Comparison of ENCODE assay signal across 8 cellular contexts in the genomic region with DNA sequence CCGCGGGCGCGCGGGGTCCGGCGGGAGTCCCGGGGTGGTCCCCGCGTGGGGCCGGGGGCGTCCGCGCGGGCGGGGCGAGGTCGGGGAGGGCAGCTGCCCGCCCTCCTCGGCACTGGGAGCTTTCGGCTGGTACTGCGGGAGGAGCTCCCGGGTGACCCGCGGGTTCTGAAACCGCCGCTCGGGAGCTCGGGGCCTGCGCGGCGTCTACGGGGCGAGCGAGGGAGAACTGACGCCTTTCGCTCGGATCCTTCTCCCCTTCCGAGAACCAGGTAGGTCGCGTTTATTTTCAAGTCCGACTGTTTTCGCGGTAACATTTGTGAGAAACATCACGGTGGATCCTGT. TPM values are rescaled to one million over a fixed set of nuclear protein-coding genes. Genes with fewer than 3 reads are reported as not detected.
A peak's percentile ranks its signal among the peaks of the same experiment; 100 is the strongest.
DNase-seq lines count a peak whose midpoint lies in the region; ATAC-seq, FAIRE-seq and TF ChIP-seq lines count a peak whose summit lies in the region.
"Not testable (repeated sequence)": the region's sequence is repeated elsewhere in the genome, so short reads cannot be mapped to it uniquely, and the experiment has no call there.

No MANE protein-coding gene starts in this region.

- TF ChIP-seq EP300 in ovary (IDR thresholded peaks at IDR 0.05): not testable (repeated sequence)

- peaks cover 26% of the 10 kb centered on the region for H3K36me3 Mint-ChIP-seq in Caco-2 (ENCODE audit: insufficient read depth, unreplicated experiment)

- peak overlapping the region; percentile 85 for H3K4me3 Mint-ChIP-seq in Caco-2 (ENCODE audit: unreplicated experiment)

- intact Hi-C loops in Caco-2 (cut with micrococcal nuclease; ENCODE audit: unreplicated experiment): loop anchor here (5.0 kb wide), 1 partner anchor 260 kb away; the partner anchor contains the start of gene SPG7
- intact Hi-C loops in kidney (cut with DNase I): not testable (repeated sequence)
- intact Hi-C loops in ovary (cut with DNase I): loop anchor here in 3 of 4 donors (2.0 to 10.0 kb wide), 3 partner anchors 237 to 317 kb away; partner anchors contain the start of gene RPL13 (in 1 of the 3)

- not testable (repeated sequence) for FAIRE-seq in kidney (lab: Jason Lieb, UNC)

- ATAC-seq in HG02938 (IDR thresholded peaks at IDR 0.05; ENCODE audit: unreplicated experiment): peak; percentile 41
- not testable (repeated sequence) for ATAC-seq in thoracic aorta (ENCODE audit: insufficient number of reproducible peaks, low FRiP score, low read depth)

- H3K4me1 ChIP-seq in Caco-2; esophagus (ENCODE audit: control insufficient read depth in 2 of 2, insufficient read depth in 2 of 2, low read length in 1 of 2); kidney (ENCODE audit: control insufficient read depth in 1 of 2, insufficient read depth in 1 of 2, low read depth in 1 of 2, low read length in 2 of 2); ovary (ENCODE audit: insufficient read depth); thoracic aorta (ENCODE audit: control insufficient read depth in 1 of 2, low read depth in 2 of 2): not testable (repeated sequence)
- H3K4me1 ChIP-seq in adipocyte (ENCODE audit: control insufficient read depth, insufficient read depth, low read length): peaks cover 13% of the 10 kb centered on the region

- H3K4me3 ChIP-seq in Caco-2 (ENCODE audit: low read depth, low read length) (peak overlapping the region; percentile 63), SK-N-MC (0 out of 2 replicates have a peak overlapping the region, but pooled peaks have one; percentile 40), adipocyte (ENCODE audit: low read length) (peak overlapping the region; percentile 73), esophagus (ENCODE audit: low read depth in 1 of 2, low read length in 2 of 2) (peak overlapping the region; percentile 46 to 52), kidney (ENCODE audit: low read length in 2 of 2) (peak overlapping the region; percentile 25 to 53), ovary (peak overlapping the region; percentile 34), thoracic aorta (peak overlapping the region; percentile 76)

- not testable (repeated sequence) for DNase-seq in Caco-2; SK-N-MC (ENCODE audit: low read depth, low spot score); kidney; ovary; thoracic aorta (ENCODE audit: low spot score)
- peak; percentile 8 for DNase-seq in adipocyte (ENCODE audit: low read depth)

- peaks cover 24% of the 10 kb centered on the region for H3K9me3 Mint-ChIP-seq in Caco-2 (ENCODE audit: unreplicated experiment)

- not testable (repeated sequence) for BruUV-seq in Caco-2 (replicated peaks; lab: Mats Ljungman, UMichigan)

- CTCF ChIA-PET in Caco-2 (lab: Charles Lee): interaction anchor here (0.6 to 2.0 kb wide), 6 partner anchors 10 to 463 kb away, joined by 3 to 10 read pairs (median 6); partner anchors contain the start of gene ZNF778

- H3K9ac ChIP-seq in SK-N-MC (ENCODE audit: insufficient read length); adipocyte (ENCODE audit: low read length): not testable (repeated sequence)
- peak overlapping the region in 1 of 2 donors; percentile 26 for H3K9ac ChIP-seq in kidney (ENCODE audit: low read length in 2 of 2)

- not testable (repeated sequence) for TF ChIP-seq CTCF in Caco-2 (IDR thresholded peaks at IDR 0.05; ENCODE audit: insufficient read depth in 1 of 2, low read depth in 1 of 2, low read length in 1 of 2, severe bottlenecking in 1 of 2, unreplicated experiment in 1 of 2); kidney (IDR thresholded peaks at IDR 0.05; ENCODE audit: borderline replicate concordance, extremely low read depth, insufficient read depth); ovary (IDR thresholded peaks at IDR 0.05); thoracic aorta (IDR thresholded peaks at IDR 0.05)

- not testable (repeated sequence) for H3K4me1 Mint-ChIP-seq in Caco-2 (ENCODE audit: low read depth, unreplicated experiment)

- H3K9me3 ChIP-seq in Caco-2; SK-N-MC (ENCODE audit: low read depth, low read length); adipocyte (ENCODE audit: control insufficient read depth, low read length); esophagus (ENCODE audit: control insufficient read depth in 2 of 2, insufficient read depth in 1 of 2, low read depth in 1 of 2, low read length in 1 of 2); kidney (ENCODE audit: control insufficient read depth in 1 of 2, low read length in 2 of 2); ovary; thoracic aorta: not testable (repeated sequence)

- TF ChIP-seq POLR2A in ovary (IDR thresholded peaks at IDR 0.05): not testable (repeated sequence)

- POLR2A ChIA-PET in Caco-2 (lab: Charles Lee): interaction anchor here (0.5 to 0.8 kb wide), 8 partner anchors 76 to 678 kb away, joined by 3 to 5 read pairs (median 4); partner anchors contain the start of genes CDH15, TCF25 and ZC3H18

- H3K27me3 Mint-ChIP-seq in Caco-2 (ENCODE audit: insufficient read depth, unreplicated experiment): not testable (repeated sequence)

- 3% methylated on average over 28 to 45 of the region's 45 CpGs for whole genome bisulfite sequencing in esophagus, 2 donors
- WGBS in ovary, 3 donors: 1 to 3% (median 1%) methylated on average over 21 to 45 of the region's 45 CpGs

- not testable (repeated sequence) for H3K36me3 ChIP-seq in Caco-2 (ENCODE audit: control insufficient read depth, insufficient read depth, low read length); SK-N-MC (ENCODE audit: insufficient read depth, low read length); adipocyte (ENCODE audit: control insufficient read depth, insufficient read depth, low read length, severe bottlenecking); esophagus (ENCODE audit: control insufficient read depth in 2 of 2, insufficient read depth in 2 of 2, low read length in 1 of 2); kidney (ENCODE audit: control insufficient read depth in 1 of 2, insufficient read depth in 2 of 2, low read length in 2 of 2); ovary; thoracic aorta

- not testable (repeated sequence) for H3K27me3 ChIP-seq in Caco-2 (replicated peaks; ENCODE audit: control insufficient read depth, insufficient read depth, low read length); adipocyte (replicated peaks; ENCODE audit: control insufficient read depth, insufficient read depth, low read length); esophagus (ENCODE audit: control insufficient read depth in 1 of 2, insufficient read depth in 2 of 2, low read length in 2 of 2); ovary; thoracic aorta (replicated peaks; ENCODE audit: insufficient read depth)

- H3K27ac Mint-ChIP-seq in Caco-2 (ENCODE audit: unreplicated experiment): not testable (repeated sequence)

- not testable (repeated sequence) for H3K27ac ChIP-seq in SK-N-MC; esophagus (ENCODE audit: low read depth in 2 of 2, low read length in 1 of 2); kidney (ENCODE audit: low read depth in 2 of 2, low read length in 2 of 2); ovary; thoracic aorta

RNA-seq across cellular contexts. Expression of gene ZNF778, which starts 30.2 kb away (rescaled TPM):
- total RNA-seq in Caco-2 (2022): 13.1 and 18.1 TPM in 2 replicates
- 1 to 10 TPM; 1.4 to 2.9 TPM for polyA plus RNA-seq in esophagus
- total RNA-seq in kidney: 12.7 TPM
- polyA plus RNA-seq in kidney (ENCODE audit: insufficient read depth, low read depth, low replicate concordance): 2.2 TPM
- 10 to 100 TPM in 3 of 7 donors, 1 to 10 TPM in 4; 7.8 to 71.9 (median 8.4) TPM for total RNA-seq in ovary
- polyA plus RNA-seq in ovary: 1 to 10 TPM; 1.8 to 5.0 TPM
- 10 to 100 TPM; 17.1 to 27.2 TPM for total RNA-seq in thoracic aorta

RNA-seq across cellular contexts. Expression of gene SLC22A31, which starts 47.4 kb away (rescaled TPM):
- total RNA-seq in Caco-2 (2022) (4.9 and 6.7 TPM in 2 replicates), kidney (1.8 TPM), ovary (1 to 10 TPM in 5 of 7 donors, under 1 TPM in 1, not detected in 1; 0.94 to 7.8 (median 3.6) TPM), thoracic aorta (under 1 TPM in 1 of 2 donors, not detected in 1; 0.81 TPM)
- polyA plus RNA-seq in esophagus (under 1 TPM; 0.14 to 0.16 TPM), kidney (ENCODE audit: insufficient read depth, low read depth, low replicate concordance) (0.47 TPM), ovary (1 to 10 TPM in 1 of 2 donors, not detected in 1; 2.0 TPM)
